ENCODE assay signal across 9 cellular contexts in genomic region chr22:37501610-37502341, GRCh38. TPM values are rescaled to one million over a fixed set of nuclear protein-coding genes. Genes with fewer than 3 reads are reported as not detected.
A peak's percentile ranks its signal among the peaks of the same experiment; 100 is the strongest.
DNase-seq lines count a peak whose midpoint lies in the region; ATAC-seq and TF ChIP-seq lines count a peak whose summit lies in the region.
"Had no signal": no experiment of that assay in that cellular context is flagged by ENCODE, and none has a peak within 500 bp of the region (broad histone marks: within the 10 kb centered on the region; RNA-seq: fewer than 3 reads in every experiment).

No MANE protein-coding gene starts in this region.

- H3K4me3 ChIP-seq in AG04449 (ENCODE audit: low read depth, low read length) (no peak overlapping the region), mesendoderm (ENCODE audit: low read length) (no peak overlapping the region)

- H4K5ac ChIP-seq in mesendoderm (ENCODE audit: low read length), result no peak overlapping the region

- no peak overlapping the region for H2BK120ac ChIP-seq in mesendoderm (ENCODE audit: low read depth, low read length)

- no peak overlapping the region for H3K23ac ChIP-seq in mesendoderm (ENCODE audit: low read length)

- no peak overlapping the region for H3K4me2 ChIP-seq in mesendoderm (ENCODE audit: low read length)

- H3K18ac ChIP-seq in mesendoderm (ENCODE audit: low read length), result no peak overlapping the region

- TF ChIP-seq CTCF in AG04449 (IDR thresholded peaks at IDR 0.05; ENCODE audit: insufficient read depth, low read length, missing control alignments), result no peak

- ATAC-seq in GM21576 (IDR thresholded peaks at IDR 0.05; ENCODE audit: unreplicated experiment), result no peak

- H2AK5ac ChIP-seq in mesendoderm (ENCODE audit: low read length), result no peak overlapping the region

- H4K8ac ChIP-seq in mesendoderm (ENCODE audit: low read depth, low read length), result no peak overlapping the region

- no peaks in the 10 kb centered on the region for H3K79me1 ChIP-seq in mesendoderm (ENCODE audit: low read length)

- peak overlapping the region; percentile 54 for H3K27ac ChIP-seq in cingulate gyrus (ENCODE audit: low read depth, low read length)
- no peak overlapping the region for H3K27ac ChIP-seq in mesendoderm (ENCODE audit: low read depth, low read length)

- no peak overlapping the region for H2BK5ac ChIP-seq in mesendoderm (ENCODE audit: low read length)

- no peaks in the 10 kb centered on the region for H3K27me3 ChIP-seq in mesendoderm (ENCODE audit: insufficient read depth, low read length, poor library complexity)

- POLR2A ChIA-PET in AG04449 (lab: Yijun Ruan, JAX), result no interaction called here

- DNase-seq in AG04449 (ENCODE audit: low read depth, low spot score) (peak; percentile 59), LHCN-M2 (ENCODE audit: low read depth) (peak; percentile 92), mesendoderm (peak; percentile 49), retina (no peak), midbrain (lab: John Stamatoyannopoulos, UW) (no peak)
- no peak for DNase-seq in stimulated activated CD4-positive, alpha-beta T cell treated with anti-CD3 and anti-CD28 coated beads, Interleukin-12 subunit alpha, Interleukin-12 subunit beta, amount 100 ng/mL, for 4 hours

- no peak overlapping the region for H2BK15ac ChIP-seq in mesendoderm (replicated peaks; ENCODE audit: low read depth)

- H3K79me2 ChIP-seq in mesendoderm (ENCODE audit: control insufficient read depth, insufficient read depth, low read length), result no peaks in the 10 kb centered on the region

- H3K9ac ChIP-seq in mesendoderm (ENCODE audit: low read length), result no peak overlapping the region

- WGBS in mesendoderm (ENCODE audit: extremely low coverage, insufficient coverage, low lambda C conversion rate), result no CpG with 5 or more reads among the region's 14 CpGs

- CTCF ChIA-PET in AG04449 (lab: Yijun Ruan, JAX), result interaction anchor here (1.3 kb wide), 1 partner anchor 105 kb away, joined by 3 read pairs; no protein-coding TSS in a partner anchor

- no peak overlapping the region for H3K4ac ChIP-seq in mesendoderm (ENCODE audit: low read depth, low read length)

- H3K56ac ChIP-seq in mesendoderm (ENCODE audit: low read length), result peak overlapping the region; percentile 40

- H3K36me3 ChIP-seq in mesendoderm (ENCODE audit: control insufficient read depth, insufficient read depth, low read length), result no peaks in the 10 kb centered on the region

- H3K4me1 ChIP-seq in mesendoderm (ENCODE audit: control insufficient read depth, low read depth, low read length), result peaks cover 11% of the 10 kb centered on the region

RNA-seq across cellular contexts. Expression of gene MFNG, which starts 15.6 kb away (rescaled TPM):
- total RNA-seq in LHCN-M2 (2014; rRNA removed), result 0.17 and 1.3 TPM in 2 replicates
- 0.24 TPM for polyA plus RNA-seq in LHCN-M2 (2012)
- polyA plus RNA-seq in mesendoderm (2013, experiment 1 of 2), result 0.48 TPM
- polyA plus RNA-seq in mesendoderm (2013, experiment 2 of 2), result 0.77 TPM

RNA-seq across cellular contexts. Expression of gene CARD10, which starts 17.4 kb away (rescaled TPM):
- 22.4 and 23.0 TPM in 2 replicates for total RNA-seq in LHCN-M2 (2014; rRNA removed)
- polyA plus RNA-seq in LHCN-M2 (2012), result 10.6 TPM
- polyA plus RNA-seq in mesendoderm (2013, experiment 1 of 2), result 5.6 TPM
- 5.8 TPM for polyA plus RNA-seq in mesendoderm (2013, experiment 2 of 2)
- total RNA-seq: T-helper 1 cell treated with Interleukin-12 subunit alpha and Interleukin-12 subunit beta and Interleukin-4 antibody, amounts not matched to agents 30 ng/mL and 1 ng/mL, for 36 hours had no signal

RNA-seq across cellular contexts. Expression of gene CDC42EP1, which starts 58.5 kb away (rescaled TPM):
- 49.0 and 52.9 TPM in 2 replicates for total RNA-seq in LHCN-M2 (2014; rRNA removed)
- polyA plus RNA-seq in LHCN-M2 (2012), result 98.5 TPM
- 70.7 TPM for polyA plus RNA-seq in mesendoderm (2013, experiment 1 of 2)
- 66.2 TPM for polyA plus RNA-seq in mesendoderm (2013, experiment 2 of 2)

Comparison
In these comparisons a context has a peak if more than half of its experiments do, and no peak if none do; other contexts are left out.
1. DNase-seq: peak in AG04449 (single experiment), LHCN-M2 (single experiment) and mesendoderm (single experiment); none in retina (single experiment), stimulated activated CD4-positive, alpha-beta T cell treated with anti-CD3 and anti-CD28 coated beads, Interleukin-12 subunit alpha, Interleukin-12 subunit beta, amount 100 ng/mL, for 4 hours (single experiment) and midbrain (single experiment).